1 cellular context compared by ENCODE assay signal in the genomic region with DNA sequence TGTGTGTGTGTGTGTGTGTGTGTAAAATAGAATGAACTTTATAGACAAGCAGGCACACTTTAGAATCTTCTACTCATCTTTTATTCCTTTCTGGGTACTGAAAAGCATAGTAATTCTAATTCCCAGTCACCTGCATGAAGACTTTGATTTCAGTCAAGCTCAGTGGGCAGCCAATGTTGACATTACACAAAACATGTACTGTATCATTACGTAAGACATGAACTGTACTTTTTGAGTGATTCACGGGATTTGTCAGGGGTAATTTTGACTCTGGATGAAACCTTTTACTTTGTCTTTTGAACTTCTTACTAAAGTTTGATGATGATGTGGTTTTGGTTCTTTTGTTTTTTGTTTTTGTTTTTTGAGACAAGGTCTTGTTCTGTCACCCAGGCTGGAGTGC.
TF ChIP-seq lines count a peak whose summit lies in the region.

No MANE protein-coding gene starts in this region.

TF ChIP-seq in HepG2, 621 proteins besides CTCF, POLR2A, EP300 and RAD21 (continued from another document):
- TF ChIP-seq, protein P1, sequence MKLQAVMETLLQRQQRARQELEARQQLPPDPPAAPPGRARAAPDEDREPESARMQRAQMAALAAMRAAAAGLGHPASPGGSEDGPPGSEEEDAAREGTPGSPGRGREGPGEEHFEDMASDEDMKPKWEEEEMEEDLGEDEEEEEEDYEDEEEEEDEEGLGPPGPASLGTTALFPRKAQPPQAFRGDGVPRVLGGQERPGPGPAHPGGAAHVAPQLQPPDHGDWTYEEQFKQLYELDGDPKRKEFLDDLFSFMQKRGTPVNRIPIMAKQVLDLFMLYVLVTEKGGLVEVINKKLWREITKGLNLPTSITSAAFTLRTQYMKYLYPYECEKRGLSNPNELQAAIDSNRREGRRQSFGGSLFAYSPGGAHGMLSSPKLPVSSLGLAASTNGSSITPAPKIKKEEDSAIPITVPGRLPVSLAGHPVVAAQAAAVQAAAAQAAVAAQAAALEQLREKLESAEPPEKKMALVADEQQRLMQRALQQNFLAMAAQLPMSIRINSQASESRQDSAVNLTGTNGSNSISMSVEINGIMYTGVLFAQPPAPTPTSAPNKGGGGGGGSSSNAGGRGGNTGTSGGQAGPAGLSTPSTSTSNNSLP (IDR thresholded peaks at IDR 0.05; ENCODE audit: low read depth, low read length): peak; percentile 83
- TF ChIP-seq RFXAP (CRISPR knock-in tag; IDR thresholded peaks at IDR 0.05; ENCODE audit: borderline replicate concordance) (no peak), TAF1 (CRISPR knock-in tag; IDR thresholded peaks at IDR 0.05) (no peak)
